In genomic region chr16:34806992-34807644, GRCh38 we compare ENCODE assay signal across 6 cellular contexts.
DNase-seq lines count a peak whose midpoint lies in the region; ATAC-seq, FAIRE-seq and TF ChIP-seq lines count a peak whose summit lies in the region.
"Not testable (repeated sequence)": the region's sequence is repeated elsewhere in the genome, so short reads cannot be mapped to it uniquely, and the experiment has no call there.

No MANE protein-coding gene starts in this region.

- not testable (repeated sequence) for H3K4me3 ChIP-seq in HEK293 (ENCODE audit: low read depth, low read length); K562; HepG2 (replicated peaks in 1 of 3; ENCODE audit: insufficient read depth in 1 of 3, low read depth in 2 of 3, low read length in 3 of 3)
- peak overlapping the region; percentile 21 for H3K4me3 ChIP-seq in endodermal cell (ENCODE audit: low read length)

- not testable (repeated sequence) for H3K9ac ChIP-seq in K562 (ENCODE audit: insufficient read depth in 1 of 2, low read depth in 2 of 2, low read length in 2 of 2); endodermal cell (ENCODE audit: extremely low read depth, low read length, poor library complexity, severe bottlenecking); HepG2 (ENCODE audit: insufficient read depth, low read depth, low read length)

- not testable (repeated sequence) for FAIRE-seq in K562 (lab: Jason Lieb, UNC); HepG2 (lab: Jason Lieb, UNC)

- 0% methylated on average over 1 of the region's 1 CpG for WGBS in K562 (ENCODE audit: insufficient coverage, low coverage, missing lambda C conversion rate)
- WGBS in endodermal cell (ENCODE audit: insufficient coverage in 1 of 2, insufficient read length in 1 of 2), 2 experiments, result 13 to 37% methylated on average over 1 of the region's 1 CpG
- WGBS in HepG2 (ENCODE audit: low lambda C conversion rate), result 2% methylated on average over 1 of the region's 1 CpG

- H3K4me3 Mint-ChIP-seq in activated B cell treated with CpG ODN at 0.5 μM for 24 hours, endodermal cell: not testable (repeated sequence)

- ATAC-seq in activated B cell treated with CpG ODN at 0.5 μM for 24 hours (ENCODE audit: low read depth); K562; HepG2: not testable (repeated sequence)

- TF ChIP-seq CTCF in HEK293 (tag by site-specific recombination; IDR thresholded peaks at IDR 0.05); K562 (IDR thresholded peaks at IDR 0.05 in 2 of 3, conservative IDR thresholded peaks at IDR 0.05 in 1 of 3; ENCODE audit: insufficient read depth in 2 of 3, low read depth in 1 of 3, low read length in 3 of 3); endodermal cell (conservative IDR thresholded peaks at IDR 0.05); HepG2 (CRISPR knock-in tag; IDR thresholded peaks at IDR 0.05): not testable (repeated sequence)
- peak; percentile 16 for TF ChIP-seq CTCF in activated B cell treated with CpG ODN at 0.5 μM for 24 hours (IDR thresholded peaks at IDR 0.05)

- H3K27ac ChIP-seq in HEK293 (ENCODE audit: extremely low read depth, low read depth, low read length); K562 (ENCODE audit: extremely low read depth, low read depth, low read length); endodermal cell (ENCODE audit: low read depth, low read length); HepG2 (ENCODE audit: extremely low read length, insufficient read depth, low read length): not testable (repeated sequence)

- H4K20me1 ChIP-seq in K562 (replicated peaks; ENCODE audit: control insufficient read depth, insufficient read depth, low read length); HepG2 (ENCODE audit: insufficient read depth, low read length): not testable (repeated sequence)

- not testable (repeated sequence) for H3K4me1 Mint-ChIP-seq in activated B cell treated with CpG ODN at 0.5 μM for 24 hours, endodermal cell

- CTCF ChIA-PET in HEK293 (lab: Yijun Ruan, JAX); activated B cell treated with CpG ODN at 0.5 μM for 24 hours (lab: Charles Lee); K562 (lab: Yijun Ruan, JAX; ENCODE audit: low intra/inter-chr PET ratio); HepG2 (lab: Yijun Ruan, JAX; ENCODE audit: low intra/inter-chr PET ratio, low total read pairs): not testable (repeated sequence)

- not testable (repeated sequence) for H3K36me3 Mint-ChIP-seq in activated B cell treated with CpG ODN at 0.5 μM for 24 hours (ENCODE audit: low read depth); endodermal cell (ENCODE audit: low read depth)

- not testable (repeated sequence) for H3K9me3 Mint-ChIP-seq in activated B cell treated with CpG ODN at 0.5 μM for 24 hours
- peaks cover 30% of the 10 kb centered on the region for H3K9me3 Mint-ChIP-seq in endodermal cell

- intact Hi-C loops in activated B cell treated with CpG ODN at 0.5 μM for 24 hours (cut with micrococcal nuclease); K562 (cut with micrococcal nuclease); HepG2 (cut with micrococcal nuclease; ENCODE audit: unreplicated experiment): not testable (repeated sequence)

- not testable (repeated sequence) for TF ChIP-seq RAD21 in K562 (CRISPR knock-in tag; conservative IDR thresholded peaks at IDR 0.05 in 1 of 2, IDR thresholded peaks at IDR 0.05 in 1 of 2); HepG2 (CRISPR knock-in tag; IDR thresholded peaks at IDR 0.05)

- H3K9me3 ChIP-seq in HEK293 (ENCODE audit: control insufficient read depth, insufficient read depth, low read depth, low read length); K562 (replicated peaks; ENCODE audit: control insufficient read depth, insufficient read depth, low read depth, low read length): not testable (repeated sequence)
- H3K9me3 ChIP-seq in endodermal cell (ENCODE audit: control insufficient read depth, low read length) (peaks cover 34% of the 10 kb centered on the region), HepG2 (ENCODE audit: low read length) (peaks cover 61% of the 10 kb centered on the region)

- BruUV-seq in K562 (replicated peaks; lab: Mats Ljungman, UMichigan); HepG2 (replicated peaks; lab: Mats Ljungman, UMichigan): not testable (repeated sequence)

- H3K9me1 ChIP-seq in K562 (ENCODE audit: control insufficient read depth, insufficient read depth, low read length), result not testable (repeated sequence)

- H3K27me3 Mint-ChIP-seq in activated B cell treated with CpG ODN at 0.5 μM for 24 hours; endodermal cell (ENCODE audit: insufficient read depth): not testable (repeated sequence)

- not testable (repeated sequence) for H2AFZ ChIP-seq in K562 (ENCODE audit: low read depth, low read length); HepG2 (ENCODE audit: low read length)

- H3K4me2 ChIP-seq in K562 (ENCODE audit: insufficient read depth, low read length); HepG2 (ENCODE audit: low read depth, low read length): not testable (repeated sequence)

- H3K79me2 ChIP-seq in K562 (ENCODE audit: control insufficient read depth, insufficient read depth, low read length); HepG2 (ENCODE audit: insufficient read depth, low read length): not testable (repeated sequence)

- H3K36me3 ChIP-seq in HEK293 (ENCODE audit: control insufficient read depth in 2 of 2, insufficient read depth in 1 of 2, low read length in 2 of 2); K562 (ENCODE audit: control insufficient read depth, insufficient read depth, low read length); endodermal cell (ENCODE audit: control insufficient read depth, insufficient read depth, low read length); HepG2 (replicated peaks in 1 of 2; ENCODE audit: control insufficient read depth in 1 of 2, insufficient read depth in 2 of 2, low read length in 2 of 2): not testable (repeated sequence)

- not testable (repeated sequence) for H3K27me3 ChIP-seq in K562 (ENCODE audit: control insufficient read depth in 2 of 2, insufficient read depth in 2 of 2, low read length in 2 of 2); endodermal cell (ENCODE audit: control insufficient read depth, insufficient read depth, low read length, poor library complexity, severe bottlenecking); HepG2 (ENCODE audit: control insufficient read depth in 1 of 2, insufficient read depth in 2 of 2, low read length in 2 of 2)

- TF ChIP-seq POLR2A in K562 (conservative IDR thresholded peaks at IDR 0.05); HepG2 (IDR thresholded peaks at IDR 0.05; ENCODE audit: insufficient read depth in 1 of 2, low read depth in 2 of 2, low read length in 2 of 2): not testable (repeated sequence)

- in situ Hi-C loops in K562 (cut with MboI); HepG2 (cut with HindIII; ENCODE audit: extremely low pct_ligation_motif_present, low pct_unique_long_range_greater_than_20kb): not testable (repeated sequence)

- H3K4me1 ChIP-seq in HEK293 (ENCODE audit: control insufficient read depth, insufficient read depth, low read length); K562 (replicated peaks in 1 of 2; ENCODE audit: control insufficient read depth in 2 of 2, insufficient read depth in 2 of 2, low read length in 2 of 2); endodermal cell (ENCODE audit: control insufficient read depth, insufficient read depth, low read length); HepG2 (ENCODE audit: insufficient read depth, low read length): not testable (repeated sequence)

- not testable (repeated sequence) for DNase-seq in activated B cell treated with CpG ODN at 0.5 μM for 24 hours; K562 (ENCODE audit: extremely low read depth in 1 of 4, low spot score in 3 of 4); endodermal cell; HepG2 (ENCODE audit: low spot score)
- peak; percentile 0 for DNase-seq in amniotic epithelial cell (ENCODE audit: low read depth)

- TF ChIP-seq EP300 in K562 (IDR thresholded peaks at IDR 0.05; ENCODE audit: low read length); HepG2 (IDR thresholded peaks at IDR 0.05; ENCODE audit: low read depth in 2 of 2, low read length in 2 of 2); HepG2 (CRISPR knock-in tag; IDR thresholded peaks at IDR 0.05; ENCODE audit: borderline replicate concordance): not testable (repeated sequence)

- POLR2A ChIA-PET in HEK293 (lab: Yijun Ruan, JAX); activated B cell treated with CpG ODN at 0.5 μM for 24 hours (lab: Charles Lee); K562 (lab: Yijun Ruan, JAX); HepG2 (lab: Yijun Ruan, JAX): not testable (repeated sequence)

- H3K27ac Mint-ChIP-seq in activated B cell treated with CpG ODN at 0.5 μM for 24 hours, endodermal cell: not testable (repeated sequence)

TF ChIP-seq in HEK293, 187 proteins besides CTCF, POLR2A, EP300 and RAD21:
- TF ChIP-seq PRDM1 (tag by site-specific recombination; IDR thresholded peaks at IDR 0.05), result 0 out of 2 replicates have a peak, but pooled peaks have one; percentile 14
TF ChIP-seq in HEK293: peak in this region for 1; not testable (repeated sequence) for 186.

TF ChIP-seq in K562, 482 proteins besides CTCF, POLR2A, EP300 and RAD21 (continues in another document):
- peak in 1 of 2 experiments; percentile 77; a peak in 2 of 4 replicates for TF ChIP-seq TRIM24 (IDR thresholded peaks at IDR 0.05)

TF ChIP-seq in HepG2, 621 proteins besides CTCF, POLR2A, EP300 and RAD21:
- TF ChIP-seq ATF7 (IDR thresholded peaks at IDR 0.05), result peak; percentile 90
- not testable (repeated sequence) for TF ChIP-seq ATF7 (CRISPR knock-in tag; IDR thresholded peaks at IDR 0.05)
